8 cellular contexts compared by ENCODE assay signal in the genomic region with DNA sequence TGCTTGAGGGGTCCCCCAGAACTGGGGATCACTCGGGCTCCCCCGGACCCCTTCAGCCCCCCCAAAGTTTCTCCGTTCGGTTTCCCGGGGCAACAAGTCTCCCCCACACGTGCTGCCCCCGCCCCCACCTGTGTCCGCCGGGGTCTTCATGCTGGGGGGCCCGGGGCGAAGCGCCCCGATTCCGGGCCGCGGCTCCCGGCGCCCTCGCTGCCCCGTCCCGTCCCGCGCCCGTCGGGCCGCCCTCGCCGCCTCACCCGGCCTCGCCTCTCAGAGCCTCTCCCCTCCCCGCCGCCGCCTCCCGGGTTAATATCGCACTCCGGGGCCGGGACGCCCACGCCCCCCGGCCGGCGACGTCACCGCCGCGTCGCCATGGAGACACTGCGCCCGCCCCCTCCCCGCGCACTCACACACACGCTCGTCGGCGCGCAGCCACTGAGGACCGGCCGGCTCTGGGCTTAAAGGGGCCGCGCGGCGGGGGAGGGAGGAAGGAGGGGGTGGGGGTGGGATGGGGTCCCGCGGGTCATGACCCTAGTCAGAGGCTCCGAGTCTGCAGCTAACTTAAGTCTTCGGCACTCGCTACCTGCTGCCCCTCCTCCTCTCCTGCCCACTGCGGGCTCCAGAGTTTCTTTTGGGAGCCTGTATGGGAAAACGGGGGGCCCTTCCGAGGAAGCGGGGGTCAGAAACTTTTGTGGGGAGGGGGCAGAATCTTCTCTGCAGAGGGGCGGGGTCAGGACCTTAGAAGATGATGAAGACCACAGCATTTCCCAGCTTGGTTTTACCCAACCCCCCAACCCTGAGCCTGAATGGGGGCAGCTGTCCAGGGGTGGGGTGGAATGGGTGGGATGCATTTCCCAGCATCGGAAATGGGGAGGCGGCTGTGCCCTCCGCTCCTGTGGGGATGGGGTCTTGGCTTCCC. TPM values are rescaled to one million over a fixed set of nuclear protein-coding genes. Genes with fewer than 3 reads are reported as not detected.
A peak's percentile ranks its signal among the peaks of the same experiment; 100 is the strongest.
DNase-seq lines count a peak whose midpoint lies in the region; ATAC-seq and TF ChIP-seq lines count a peak whose summit lies in the region.

A gene (minus strand): TSS at position 279 of the 916 bp plus-strand sequence. CDS start 129 bp downstream, at position 150.

- peak; percentile 91 for DNase-seq in Caki2 (ENCODE audit: low read depth)
- peak; percentile 96 for DNase-seq in Karpas-422
- peak; percentile 90 for DNase-seq in activated effector memory CD4-positive, alpha-beta T cell treated with Interleukin-2 at 50 U/mL for 16 hours
- DNase-seq in fibroblast of the aortic adventitia (ENCODE audit: low read depth): peak; percentile 82
- peak; percentile 95 for DNase-seq in nephron progenitor cell

- peak within 1 kb of the TSS; percentile 81 for H3K4me3 Mint-ChIP-seq in nephron progenitor cell
- H3K4me3 Mint-ChIP-seq in stimulated activated naive CD8-positive, alpha-beta T cell treated with anti-CD3 and anti-CD28 coated beads, Interleukin-15, Interleukin-2, amounts not matched to agents 100 ng/mL and 50 ng/mL, for 24 hours: peak within 1 kb of the TSS; percentile 74

- peaks cover 43% of the 10 kb centered on the region for H3K4me1 Mint-ChIP-seq in nephron progenitor cell
- H3K4me1 Mint-ChIP-seq in stimulated activated naive CD8-positive, alpha-beta T cell treated with anti-CD3 and anti-CD28 coated beads, Interleukin-15, Interleukin-2, amounts not matched to agents 100 ng/mL and 50 ng/mL, for 24 hours (ENCODE audit: low read depth): peaks cover 22% of the 10 kb centered on the region

- peak within 1 kb of the TSS; percentile 89 for H3K27ac ChIP-seq in Karpas-422 (ENCODE audit: low read length)

- H3K4me2 ChIP-seq in Karpas-422 (ENCODE audit: low read depth, low read length, poor library complexity, severe bottlenecking): peak within 1 kb of the TSS; percentile 93

- H3K9me3 Mint-ChIP-seq in nephron progenitor cell: no peaks in the 10 kb centered on the region
- no peaks in the 10 kb centered on the region for H3K9me3 Mint-ChIP-seq in stimulated activated naive CD8-positive, alpha-beta T cell treated with anti-CD3 and anti-CD28 coated beads, Interleukin-15, Interleukin-2, amounts not matched to agents 100 ng/mL and 50 ng/mL, for 24 hours

- H3K27me3 ChIP-seq in Karpas-422 (ENCODE audit: low read length): no peaks in the 10 kb centered on the region

- 0 out of 2 replicates have a peak, but pooled peaks cover 7% of the 10 kb centered on the region for H3K36me3 ChIP-seq in Karpas-422 (ENCODE audit: insufficient read depth, low read length)

- TF ChIP-seq POLR2A in Raji (IDR thresholded peaks at IDR 0.05; ENCODE audit: insufficient read depth, low read depth, low read length): peak; percentile 76

- no peaks in the 10 kb centered on the region for H3K9me2 ChIP-seq in Karpas-422 (replicated peaks; ENCODE audit: insufficient read depth, low read length)

- peak; percentile 49 for ATAC-seq in GM21528 (IDR thresholded peaks at IDR 0.05; ENCODE audit: low FRiP score, unreplicated experiment)

- H3K4me1 ChIP-seq in Karpas-422 (ENCODE audit: low read length): peaks cover 26% of the 10 kb centered on the region

- H3K9me3 ChIP-seq in Karpas-422 (ENCODE audit: low read length): no peaks in the 10 kb centered on the region

- H2AFZ ChIP-seq in Karpas-422 (ENCODE audit: low read length): peak within 1 kb of the TSS; percentile 20; the same call in 1 of the 2 replicates

- no peaks in the 10 kb centered on the region for H3K27me3 Mint-ChIP-seq in nephron progenitor cell (ENCODE audit: low read depth, poor library complexity)
- H3K27me3 Mint-ChIP-seq in stimulated activated naive CD8-positive, alpha-beta T cell treated with anti-CD3 and anti-CD28 coated beads, Interleukin-15, Interleukin-2, amounts not matched to agents 100 ng/mL and 50 ng/mL, for 24 hours: peaks cover 3% of the 10 kb centered on the region

- peak within 1 kb of the TSS; percentile 91 for H3K27ac Mint-ChIP-seq in nephron progenitor cell
- H3K27ac Mint-ChIP-seq in stimulated activated naive CD8-positive, alpha-beta T cell treated with anti-CD3 and anti-CD28 coated beads, Interleukin-15, Interleukin-2, amounts not matched to agents 100 ng/mL and 50 ng/mL, for 24 hours: peak within 1 kb of the TSS; percentile 68

- in situ Hi-C loops in Caki2 (cut with HindIII; ENCODE audit: low pct_unique_long_range_greater_than_20kb, low sequenced_read_pairs): no loop called here

- peak within 1 kb of the TSS; percentile 99 for H3K4me3 ChIP-seq in Karpas-422 (ENCODE audit: low read length)
- H3K4me3 ChIP-seq in fibroblast of the aortic adventitia (ENCODE audit: low read depth, low read length): peak within 1 kb of the TSS; percentile 96

- peaks cover 43% of the 10 kb centered on the region for H3K79me2 ChIP-seq in Karpas-422 (ENCODE audit: low read length)

- H3K36me3 Mint-ChIP-seq in nephron progenitor cell (ENCODE audit: low read depth): peaks cover 5% of the 10 kb centered on the region
- peaks cover 10% of the 10 kb centered on the region for H3K36me3 Mint-ChIP-seq in stimulated activated naive CD8-positive, alpha-beta T cell treated with anti-CD3 and anti-CD28 coated beads, Interleukin-15, Interleukin-2, amounts not matched to agents 100 ng/mL and 50 ng/mL, for 24 hours (ENCODE audit: low read depth)

- peaks cover 18% of the 10 kb centered on the region for H4K20me1 ChIP-seq in Karpas-422 (ENCODE audit: insufficient read depth, low read depth, low read length)

- peak within 1 kb of the TSS; percentile 99 for H3K9ac ChIP-seq in Karpas-422 (ENCODE audit: low read length)

- no peak for TF ChIP-seq CTCF in fibroblast of the aortic adventitia (IDR thresholded peaks at IDR 0.05; ENCODE audit: insufficient read depth, low read length)
- TF ChIP-seq CTCF in nephron progenitor cell (IDR thresholded peaks at IDR 0.05): no peak

RNA-seq across cellular contexts. Expression of the gene that starts here (rescaled TPM):
- total RNA-seq in Caki2 (2014; rRNA removed; shearing (Covaris generic); ENCODE audit: low replicate concordance): 47.1 and 49.5 TPM in 2 replicates
- total RNA-seq in Karpas-422 (2014; rRNA removed; shearing (Covaris generic); ENCODE audit: low replicate concordance): 36.4 and 53.6 TPM in 2 replicates
- total RNA-seq in fibroblast of the aortic adventitia (ENCODE audit: low replicate concordance): 18.2 and 30.4 TPM in 2 replicates

Comparison
In these comparisons a context has a peak if more than half of its experiments do, and no peak if none do; other contexts are left out.
1. Peak in every context shown above with its lines: DNase-seq, ATAC-seq, H3K4me3 ChIP-seq and H3K27ac ChIP-seq.